In genomic region chr15:64634020-64634419, GRCh38 we compare ENCODE assay signal across 9 cellular contexts.
DNase-seq lines count a peak whose midpoint lies in the region; ATAC-seq and TF ChIP-seq lines count a peak whose summit lies in the region.
"Had no signal": no experiment of that assay in that cellular context is flagged by ENCODE, and none has a peak within 500 bp of the region (broad histone marks: within the 10 kb centered on the region; RNA-seq: fewer than 3 reads in every experiment).

No MANE protein-coding gene starts in this region.

- TF ChIP-seq CTCF in testis (IDR thresholded peaks at IDR 0.05) (no peak), ovary (IDR thresholded peaks at IDR 0.05) (no peak)

- H3K4me1 Mint-ChIP-seq in CD4-positive, alpha-beta memory T cell = peaks cover 38 to 75% (median 55%) of the 10 kb centered on the region in 4 donors

- peaks cover 12 to 23% of the 10 kb centered on the region in 2 donors for H3K36me3 Mint-ChIP-seq in CD4-positive, alpha-beta memory T cell

- intact Hi-C loops in CD4-positive, alpha-beta memory T cell (cut with micrococcal nuclease) = loop anchor here (1.0 to 2.0 kb wide), 2 partner anchors 11 to 17 kb away; no protein-coding TSS in a partner anchor
- intact Hi-C loops in testis (cut with DNase I; ENCODE audit: low total_unique reads) (no loop called here), ovary (cut with DNase I) (no loop called here)

- POLR2A ChIA-PET in CD4-positive, alpha-beta memory T cell (lab: Charles Lee; ENCODE audit: partially characterized antibody) = interaction anchor here (0.8 to 4.1 kb wide), 11 partner anchors 10 to 204 kb away, joined by 3 to 24 read pairs (median 3); no protein-coding TSS in a partner anchor

- TF ChIP-seq EP300 in ovary (IDR thresholded peaks at IDR 0.05) = no peak

- no peaks in the 10 kb centered on the region for H3K36me3 ChIP-seq in CD4-positive, alpha-beta memory T cell (ENCODE audit: insufficient read depth, low read length)
- no peaks in the 10 kb centered on the region for H3K36me3 ChIP-seq in testis (ENCODE audit: low read depth, missing control alignments)
- H3K36me3 ChIP-seq in ovary = no peaks in the 10 kb centered on the region
- H3K36me3 ChIP-seq in SJCRH30 = peaks cover 12% of the 10 kb centered on the region

- TF ChIP-seq POLR2A in testis (IDR thresholded peaks at IDR 0.05) (no peak), ovary (IDR thresholded peaks at IDR 0.05) (no peak)

- peak overlapping the region; percentile 87 to 94 (median 88) for H3K27ac Mint-ChIP-seq in CD4-positive, alpha-beta memory T cell

- 66 to 77% methylated on average over 2 of the region's 2 CpGs for WGBS in testis, 2 donors
- WGBS in ovary, 3 donors = 61 to 76% (median 64%) methylated on average over 2 of the region's 2 CpGs

- peaks cover 73% of the 10 kb centered on the region for H3K4me1 ChIP-seq in CD4-positive, alpha-beta memory T cell (ENCODE audit: insufficient read depth, low read length)
- peaks cover 20% of the 10 kb centered on the region for H3K4me1 ChIP-seq in testis
- H3K4me1 ChIP-seq in ovary (ENCODE audit: insufficient read depth) = peaks cover 8% of the 10 kb centered on the region
- no peaks in the 10 kb centered on the region for H3K4me1 ChIP-seq in SJCRH30

- peak overlapping the region; percentile 8 to 86 (median 76) for H3K4me3 Mint-ChIP-seq in CD4-positive, alpha-beta memory T cell

- no peaks in the 10 kb centered on the region for H3K9me3 ChIP-seq in CD4-positive, alpha-beta memory T cell (ENCODE audit: control insufficient read depth in 1 of 2, low read length in 2 of 2)
- H3K9me3 ChIP-seq in testis = no peaks in the 10 kb centered on the region
- no peaks in the 10 kb centered on the region for H3K9me3 ChIP-seq in ovary
- H3K9me3 ChIP-seq in SJCRH30 (replicated peaks) = peaks cover 4% of the 10 kb centered on the region; the same call in 1 of the 2 replicates

- no peaks in the 10 kb centered on the region for H3K27me3 ChIP-seq in CD4-positive, alpha-beta memory T cell (ENCODE audit: insufficient read depth, low read length)
- H3K27me3 ChIP-seq in testis (no peaks in the 10 kb centered on the region), ovary (no peaks in the 10 kb centered on the region), SJCRH30 (no peaks in the 10 kb centered on the region)

- ATAC-seq in GM19351 (IDR thresholded peaks at IDR 0.05; ENCODE audit: unreplicated experiment) (peak; percentile 80), HG03442 (IDR thresholded peaks at IDR 0.05; ENCODE audit: unreplicated experiment) (peak; percentile 77)
- ATAC-seq: HCT116 had no signal

- DNase-seq in CD4-positive, alpha-beta memory T cell = peak; percentile 42 to 67 (median 48)
- peak; percentile 4 to 6 for DNase-seq in activated CD4-positive, alpha-beta T cell treated with anti-CD3 and anti-CD28 coated beads, Interleukin-2, amount 50 U/mL, for 4 hours
- peak; percentile 67 for DNase-seq in left kidney (ENCODE audit: low read depth, low spot score)
- DNase-seq in testis = no peak
- DNase-seq in ovary = no peak
- DNase-seq in SJCRH30 = no peak

- peak overlapping the region in 1 of 2 donors; percentile 6 for H3K4me3 ChIP-seq in CD4-positive, alpha-beta memory T cell (ENCODE audit: low read length in 2 of 2)
- H3K4me3 ChIP-seq in testis (no peak overlapping the region), ovary (no peak overlapping the region), SJCRH30 (no peak overlapping the region)

- no peaks in the 10 kb centered on the region for H3K27me3 Mint-ChIP-seq in CD4-positive, alpha-beta memory T cell

- CTCF ChIA-PET in CD4-positive, alpha-beta memory T cell (lab: Charles Lee; ENCODE audit: partially characterized antibody) = interaction anchor here (1.0 to 3.1 kb wide), 8 partner anchors 10 to 209 kb away, joined by 3 to 16 read pairs (median 5); no protein-coding TSS in a partner anchor

- H3K9me3 Mint-ChIP-seq in CD4-positive, alpha-beta memory T cell = peaks cover 0 to 9% (median 3%) of the 10 kb centered on the region in 8 donors

- peak overlapping the region; percentile 56 for H3K27ac ChIP-seq in CD4-positive, alpha-beta memory T cell (ENCODE audit: low read depth, low read length)
- H3K27ac ChIP-seq in testis (no peak overlapping the region), ovary (no peak overlapping the region), SJCRH30 (no peak overlapping the region)

Comparison
In these comparisons a context has a peak if more than half of its experiments do, and no peak if none do; other contexts are left out.
1. DNase-seq: peak in CD4-positive, alpha-beta memory T cell (5 of 5), activated CD4-positive, alpha-beta T cell treated with anti-CD3 and anti-CD28 coated beads, Interleukin-2, amount 50 U/mL, for 4 hours (2 of 2) and left kidney (single experiment); none in testis (single experiment), ovary (0 of 5) and SJCRH30 (0 of 2).